ENCODE assay signal across 8 cellular contexts in genomic region chr3:16888785-16889607, GRCh38. TPM values are rescaled to one million over a fixed set of nuclear protein-coding genes. Genes with fewer than 3 reads are reported as not detected.
DNase-seq lines count a peak whose midpoint lies in the region; ATAC-seq, FAIRE-seq and TF ChIP-seq lines count a peak whose summit lies in the region.

No MANE protein-coding gene starts in this region.

- DNase-seq in GM12892 (ENCODE audit: insufficient read length) (no peak), KG1 (lab: John Stamatoyannopoulos, UW) (peak; percentile 42), glutamatergic neuron (no peak), nucleus accumbens (lab: John Stamatoyannopoulos, UW) (no peak), WTC11 (ENCODE audit: low spot score) (no peak), COLO829 (ENCODE audit: low spot score) (no peak)
- DNase-seq in stimulated activated CD4-positive, alpha-beta T cell treated with anti-CD3 and anti-CD28 coated beads, Interleukin-4, amount 100 ng/mL, for 24 hours, result no peak

- no peaks in the 10 kb centered on the region for H3K27me3 Mint-ChIP-seq in glutamatergic neuron (ENCODE audit: unreplicated experiment)
- peaks cover 9% of the 10 kb centered on the region for H3K27me3 Mint-ChIP-seq in WTC11 (ENCODE audit: low read depth)

- no peaks in the 10 kb centered on the region for H3K36me3 Mint-ChIP-seq in glutamatergic neuron (ENCODE audit: unreplicated experiment)
- H3K36me3 Mint-ChIP-seq in WTC11, result no peaks in the 10 kb centered on the region

- TF ChIP-seq CTCF in glutamatergic neuron (IDR thresholded peaks at IDR 0.05; ENCODE audit: partially characterized antibody, unreplicated experiment), result no peak
- TF ChIP-seq CTCF in WTC11 (IDR thresholded peaks at IDR 0.05), result no peak

- H3K9me3 Mint-ChIP-seq in glutamatergic neuron (ENCODE audit: unreplicated experiment) (peaks cover 12% of the 10 kb centered on the region), WTC11 (no peaks in the 10 kb centered on the region)

- H3K27ac Mint-ChIP-seq in glutamatergic neuron (ENCODE audit: unreplicated experiment) (peak overlapping the region; percentile 63), WTC11 (no peak overlapping the region)

- TF ChIP-seq POLR2A in GM12892 (IDR thresholded peaks at IDR 0.05; ENCODE audit: low read depth, low read length), result no peak

- FAIRE-seq in GM12892 (lab: Jason Lieb, UNC), result peak; percentile 90

- H3K4me1 Mint-ChIP-seq in glutamatergic neuron (ENCODE audit: low read depth, unreplicated experiment) (peaks cover 67% of the 10 kb centered on the region), WTC11 (peaks cover 67% of the 10 kb centered on the region)

- H3K4me3 Mint-ChIP-seq in glutamatergic neuron (ENCODE audit: unreplicated experiment) (peak overlapping the region; percentile 98), WTC11 (no peak overlapping the region)

- POLR2A ChIA-PET in WTC11 (lab: Charles Lee), result no interaction called here

- ATAC-seq in GM21529 (IDR thresholded peaks at IDR 0.05; ENCODE audit: unreplicated experiment), result peak; percentile 52
- no peak for ATAC-seq in WTC11

- CTCF ChIA-PET in WTC11 (lab: Charles Lee), result interaction anchor here (0.9 to 1.2 kb wide), 2 partner anchors 39 to 164 kb away, joined by 3 read pairs; no protein-coding TSS in a partner anchor

TF ChIP-seq in WTC11, 78 proteins besides CTCF, POLR2A, EP300 and RAD21:
- TF ChIP-seq ATF3 (CRISPR knock-in tag; conservative IDR thresholded peaks at IDR 0.05), result no peak

RNA-seq across cellular contexts. Expression of gene PLCL2, which starts 4.2 kb away (rescaled TPM):
- polyA plus RNA-seq in GM12892 (2012; ENCODE audit: missing spikeins), result 23.2 TPM
- 71.1 TPM for total RNA-seq in glutamatergic neuron (ENCODE audit: unreplicated experiment)
- total RNA-seq in WTC11 (2021), result 9.1 to 11.8 TPM (median 10.4 TPM) in 3 replicates
